12 cellular contexts compared by ENCODE assay signal in genomic region chr19:27740396-27740795, GRCh38.
"Had no signal": no experiment of that assay in that cellular context is flagged by ENCODE, and none has a peak within 500 bp of the region (broad histone marks: within the 10 kb centered on the region; RNA-seq: fewer than 3 reads in every experiment).

No MANE protein-coding gene starts in this region.

- H3K36me3 ChIP-seq: adrenal gland, brain microvascular endothelial cell had no signal

- H3K4me3 ChIP-seq: adrenal gland, SK-N-MC, skin epidermis, tibial nerve had no signal

- H3K27me3 ChIP-seq: adrenal gland, brain microvascular endothelial cell, tibial nerve had no signal

- DNase-seq: activated CD4-positive, alpha-beta memory T cell treated with anti-CD3 and anti-CD28 coated beads, Interleukin-2, amount 10 ng/mL, durations not matched to agents 7 days and 5 days; activated CD4-positive, alpha-beta T cell treated with anti-CD3 and anti-CD28 coated beads for 36 hours; activated naive CD4-positive, alpha-beta T cell treated with anti-CD3 and anti-CD28 coated beads, Interleukin-2, amount 50 U/mL, for 16 hours; brain microvascular endothelial cell; hippocampal formation; mammary epithelial cell; T-helper 1 cell; WERI-Rb-1 had no signal

- ATAC-seq: activated CD4-positive, alpha-beta T cell treated with anti-CD3 and anti-CD28 coated beads for 36 hours had no signal

- H3K9me3 ChIP-seq: adrenal gland had no signal

- H3K4me1 ChIP-seq: adrenal gland, tibial nerve had no signal

- H3K27ac ChIP-seq: adrenal gland, brain microvascular endothelial cell, SK-N-MC, skin epidermis, tibial nerve, WERI-Rb-1 had no signal
